In genomic region chr3:67202053-67202452, GRCh38 we compare ENCODE assay signal across 1 cellular context.
TF ChIP-seq lines count a peak whose summit lies in the region.

No MANE protein-coding gene starts in this region.

TF ChIP-seq in GM23338, 12 proteins besides CTCF, POLR2A, EP300 and RAD21 (continued from another document):
- TF ChIP-seq REST (IDR thresholded peaks at IDR 0.05; ENCODE audit: unreplicated experiment), result no peak
- TF ChIP-seq NANOG (IDR thresholded peaks at IDR 0.05; ENCODE audit: borderline replicate concordance), result no peak
TF ChIP-seq in GM23338: peak in this region for 0.
